In genomic region chr9:126671381-126671831, GRCh38 we compare ENCODE assay signal across 17 cellular contexts. TPM values are rescaled to one million over a fixed set of nuclear protein-coding genes. Genes with fewer than 3 reads are reported as not detected.
A peak's percentile ranks its signal among the peaks of the same experiment; 100 is the strongest.
DNase-seq lines count a peak whose midpoint lies in the region; ATAC-seq and TF ChIP-seq lines count a peak whose summit lies in the region.
"Had no signal": no experiment of that assay in that cellular context is flagged by ENCODE, and none has a peak within 500 bp of the region (broad histone marks: within the 10 kb centered on the region; RNA-seq: fewer than 3 reads in every experiment).

No MANE protein-coding gene starts in this region.

- H3K27me3 ChIP-seq in SJCRH30 (no peaks in the 10 kb centered on the region), Peyer's patch (peaks cover 0 to 16% of the 10 kb centered on the region in 2 donors), stomach (peaks cover 0 to 95% (median 45%) of the 10 kb centered on the region in 3 donors)

- no peak for TF ChIP-seq CTCF in Peyer's patch (IDR thresholded peaks at IDR 0.05)
- no peak for TF ChIP-seq CTCF in stomach (IDR thresholded peaks at IDR 0.05)

- no peaks in the 10 kb centered on the region for H3K36me3 ChIP-seq in SJCRH30
- H3K36me3 ChIP-seq in Peyer's patch = no peaks in the 10 kb centered on the region
- no peaks in the 10 kb centered on the region for H3K36me3 ChIP-seq in stomach
- H3K36me3 ChIP-seq: esophagus squamous epithelium had no signal

- 10 to 32% (median 19%) methylated on average over 12 to 20 of the region's 20 CpGs for WGBS in stomach, 5 donors

- ATAC-seq in Right ventricle myocardium inferior (peak; percentile 74), GM18520 (IDR thresholded peaks at IDR 0.05; ENCODE audit: unreplicated experiment) (no peak), GM21717 (IDR thresholded peaks at IDR 0.05; ENCODE audit: unreplicated experiment) (no peak)

- TF ChIP-seq POLR2A in Peyer's patch (IDR thresholded peaks at IDR 0.05) (no peak), stomach (IDR thresholded peaks at IDR 0.05) (no peak)

- H3K27ac ChIP-seq in SJCRH30 = peak overlapping the region; percentile 83
- H3K27ac ChIP-seq in Peyer's patch = no peak overlapping the region
- no peak overlapping the region for H3K27ac ChIP-seq in stomach
- H3K27ac ChIP-seq: esophagus squamous epithelium had no signal

- intact Hi-C loops in Right ventricle myocardium inferior (cut with DNase I) = no loop called here
- intact Hi-C loops in cardiac septum (cut with DNase I) = no loop called here
- intact Hi-C loops in stomach (cut with DNase I; ENCODE audit: low total_unique reads) = no loop called here

- H3K4me1 ChIP-seq in SJCRH30 (peaks cover 57% of the 10 kb centered on the region), Peyer's patch (no peaks in the 10 kb centered on the region), stomach (peaks cover 0 to 13% (median 4%) of the 10 kb centered on the region in 4 donors)

- no peak for TF ChIP-seq EP300 in stomach (IDR thresholded peaks at IDR 0.05)

- no peak for DNase-seq in Right ventricle myocardium inferior (ENCODE audit: missing footprints)
- no peak for DNase-seq in cardiac septum (ENCODE audit: low spot score)
- peak; percentile 86 to 89 for DNase-seq in SJCRH30
- DNase-seq in iris pigment epithelial cell (ENCODE audit: low read depth) = peak; percentile 20
- DNase-seq in Peyer's patch = no peak
- no peak for DNase-seq in stomach
- DNase-seq: activated T-cell treated with anti-CD3 and anti-CD28 coated beads, Interleukin-2, amount 50 U/mL, for 48 hours; COR-L47; esophagus squamous epithelium; HFFc6; NCI-H2171 treated with DMSO at 0.1 percent for 48 hours; occipital lobe; stimulated activated CD4-positive, alpha-beta T cell treated with anti-CD3 and anti-CD28 coated beads, Interleukin-4, amount 100 ng/mL, for 24 hours; stimulated activated CD8-positive, alpha-beta memory T cell treated with anti-CD3 and anti-CD28 coated beads, Interleukin-4, amount 100 ng/mL, for 48 hours had no signal

- H3K9me3 ChIP-seq in SJCRH30 (replicated peaks) = no peaks in the 10 kb centered on the region
- no peaks in the 10 kb centered on the region for H3K9me3 ChIP-seq in Peyer's patch
- no peaks in the 10 kb centered on the region for H3K9me3 ChIP-seq in stomach
- H3K9me3 ChIP-seq: esophagus squamous epithelium had no signal

- H3K4me3 ChIP-seq in SJCRH30 = peak overlapping the region; percentile 41
- no peak overlapping the region for H3K4me3 ChIP-seq in Peyer's patch
- H3K4me3 ChIP-seq in stomach = no peak overlapping the region
- H3K4me3 ChIP-seq: esophagus squamous epithelium had no signal

RNA-seq across cellular contexts. Expression of gene LMX1B, which starts 57.7 kb away (rescaled TPM):
- total RNA-seq in Right ventricle myocardium inferior (1.2 TPM), cardiac septum (0.62 TPM), Peyer's patch (not detected), stomach (not detected)
- total RNA-seq in SJCRH30 (2014; rRNA removed; shearing (Covaris generic)) = 10.3 and 12.2 TPM in 2 replicates
- under 1 TPM in 1 of 3 donors, not detected in 2; 0.20 TPM for polyA plus RNA-seq in stomach
- total RNA-seq: HFFc6, occipital lobe, temporal lobe had no signal

Comparison
In these comparisons a context has a peak if more than half of its experiments do, and no peak if none do; other contexts are left out.
1. DNase-seq: peak in SJCRH30 (2 of 2) and iris pigment epithelial cell (single experiment); none in Right ventricle myocardium inferior (single experiment), cardiac septum (single experiment), Peyer's patch (0 of 3) and stomach (single experiment).